ENCODE assay signal across 1 cellular context in the genomic region with DNA sequence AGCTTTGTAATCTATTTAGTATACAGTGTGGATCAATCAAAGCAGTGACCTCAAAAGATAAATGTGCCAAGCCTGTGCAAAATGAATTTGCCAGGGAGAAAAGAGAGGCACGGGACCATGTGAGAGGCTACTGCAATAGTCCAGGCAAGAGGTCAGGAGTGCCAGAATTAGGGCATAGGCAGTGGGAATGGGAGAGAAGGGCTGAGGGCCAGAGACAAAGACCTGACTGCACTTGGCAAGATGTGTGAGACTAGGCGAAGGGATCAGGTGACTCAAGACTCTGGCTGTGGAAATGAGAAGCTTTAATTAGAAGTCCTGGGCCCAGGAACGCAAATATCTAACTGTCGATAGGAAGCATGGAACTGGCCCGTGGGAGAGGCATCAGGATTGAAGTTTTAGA.
TF ChIP-seq lines count a peak whose summit lies in the region.

No MANE protein-coding gene starts in this region.

TF ChIP-seq in H1, 55 proteins besides CTCF, POLR2A, EP300 and RAD21 (continued from another document):
- TF ChIP-seq, protein P1, sequence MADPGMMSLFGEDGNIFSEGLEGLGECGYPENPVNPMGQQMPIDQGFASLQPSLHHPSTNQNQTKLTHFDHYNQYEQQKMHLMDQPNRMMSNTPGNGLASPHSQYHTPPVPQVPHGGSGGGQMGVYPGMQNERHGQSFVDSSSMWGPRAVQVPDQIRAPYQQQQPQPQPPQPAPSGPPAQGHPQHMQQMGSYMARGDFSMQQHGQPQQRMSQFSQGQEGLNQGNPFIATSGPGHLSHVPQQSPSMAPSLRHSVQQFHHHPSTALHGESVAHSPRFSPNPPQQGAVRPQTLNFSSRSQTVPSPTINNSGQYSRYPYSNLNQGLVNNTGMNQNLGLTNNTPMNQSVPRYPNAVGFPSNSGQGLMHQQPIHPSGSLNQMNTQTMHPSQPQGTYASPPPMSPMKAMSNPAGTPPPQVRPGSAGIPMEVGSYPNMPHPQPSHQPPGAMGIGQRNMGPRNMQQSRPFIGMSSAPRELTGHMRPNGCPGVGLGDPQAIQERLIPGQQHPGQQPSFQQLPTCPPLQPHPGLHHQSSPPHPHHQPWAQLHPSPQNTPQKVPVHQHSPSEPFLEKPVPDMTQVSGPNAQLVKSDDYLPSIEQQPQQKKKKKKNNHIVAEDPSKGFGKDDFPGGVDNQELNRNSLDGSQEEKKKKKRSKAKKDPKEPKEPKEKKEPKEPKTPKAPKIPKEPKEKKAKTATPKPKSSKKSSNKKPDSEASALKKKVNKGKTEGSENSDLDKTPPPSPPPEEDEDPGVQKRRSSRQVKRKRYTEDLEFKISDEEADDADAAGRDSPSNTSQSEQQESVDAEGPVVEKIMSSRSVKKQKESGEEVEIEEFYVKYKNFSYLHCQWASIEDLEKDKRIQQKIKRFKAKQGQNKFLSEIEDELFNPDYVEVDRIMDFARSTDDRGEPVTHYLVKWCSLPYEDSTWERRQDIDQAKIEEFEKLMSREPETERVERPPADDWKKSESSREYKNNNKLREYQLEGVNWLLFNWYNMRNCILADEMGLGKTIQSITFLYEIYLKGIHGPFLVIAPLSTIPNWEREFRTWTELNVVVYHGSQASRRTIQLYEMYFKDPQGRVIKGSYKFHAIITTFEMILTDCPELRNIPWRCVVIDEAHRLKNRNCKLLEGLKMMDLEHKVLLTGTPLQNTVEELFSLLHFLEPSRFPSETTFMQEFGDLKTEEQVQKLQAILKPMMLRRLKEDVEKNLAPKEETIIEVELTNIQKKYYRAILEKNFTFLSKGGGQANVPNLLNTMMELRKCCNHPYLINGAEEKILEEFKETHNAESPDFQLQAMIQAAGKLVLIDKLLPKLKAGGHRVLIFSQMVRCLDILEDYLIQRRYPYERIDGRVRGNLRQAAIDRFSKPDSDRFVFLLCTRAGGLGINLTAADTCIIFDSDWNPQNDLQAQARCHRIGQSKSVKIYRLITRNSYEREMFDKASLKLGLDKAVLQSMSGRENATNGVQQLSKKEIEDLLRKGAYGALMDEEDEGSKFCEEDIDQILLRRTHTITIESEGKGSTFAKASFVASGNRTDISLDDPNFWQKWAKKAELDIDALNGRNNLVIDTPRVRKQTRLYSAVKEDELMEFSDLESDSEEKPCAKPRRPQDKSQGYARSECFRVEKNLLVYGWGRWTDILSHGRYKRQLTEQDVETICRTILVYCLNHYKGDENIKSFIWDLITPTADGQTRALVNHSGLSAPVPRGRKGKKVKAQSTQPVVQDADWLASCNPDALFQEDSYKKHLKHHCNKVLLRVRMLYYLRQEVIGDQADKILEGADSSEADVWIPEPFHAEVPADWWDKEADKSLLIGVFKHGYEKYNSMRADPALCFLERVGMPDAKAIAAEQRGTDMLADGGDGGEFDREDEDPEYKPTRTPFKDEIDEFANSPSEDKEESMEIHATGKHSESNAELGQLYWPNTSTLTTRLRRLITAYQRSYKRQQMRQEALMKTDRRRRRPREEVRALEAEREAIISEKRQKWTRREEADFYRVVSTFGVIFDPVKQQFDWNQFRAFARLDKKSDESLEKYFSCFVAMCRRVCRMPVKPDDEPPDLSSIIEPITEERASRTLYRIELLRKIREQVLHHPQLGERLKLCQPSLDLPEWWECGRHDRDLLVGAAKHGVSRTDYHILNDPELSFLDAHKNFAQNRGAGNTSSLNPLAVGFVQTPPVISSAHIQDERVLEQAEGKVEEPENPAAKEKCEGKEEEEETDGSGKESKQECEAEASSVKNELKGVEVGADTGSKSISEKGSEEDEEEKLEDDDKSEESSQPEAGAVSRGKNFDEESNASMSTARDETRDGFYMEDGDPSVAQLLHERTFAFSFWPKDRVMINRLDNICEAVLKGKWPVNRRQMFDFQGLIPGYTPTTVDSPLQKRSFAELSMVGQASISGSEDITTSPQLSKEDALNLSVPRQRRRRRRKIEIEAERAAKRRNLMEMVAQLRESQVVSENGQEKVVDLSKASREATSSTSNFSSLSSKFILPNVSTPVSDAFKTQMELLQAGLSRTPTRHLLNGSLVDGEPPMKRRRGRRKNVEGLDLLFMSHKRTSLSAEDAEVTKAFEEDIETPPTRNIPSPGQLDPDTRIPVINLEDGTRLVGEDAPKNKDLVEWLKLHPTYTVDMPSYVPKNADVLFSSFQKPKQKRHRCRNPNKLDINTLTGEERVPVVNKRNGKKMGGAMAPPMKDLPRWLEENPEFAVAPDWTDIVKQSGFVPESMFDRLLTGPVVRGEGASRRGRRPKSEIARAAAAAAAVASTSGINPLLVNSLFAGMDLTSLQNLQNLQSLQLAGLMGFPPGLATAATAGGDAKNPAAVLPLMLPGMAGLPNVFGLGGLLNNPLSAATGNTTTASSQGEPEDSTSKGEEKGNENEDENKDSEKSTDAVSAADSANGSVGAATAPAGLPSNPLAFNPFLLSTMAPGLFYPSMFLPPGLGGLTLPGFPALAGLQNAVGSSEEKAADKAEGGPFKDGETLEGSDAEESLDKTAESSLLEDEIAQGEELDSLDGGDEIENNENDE (IDR thresholded peaks at IDR 0.05; ENCODE audit: insufficient replicate concordance, low read length) = no peak
- TF ChIP-seq, protein P2, sequence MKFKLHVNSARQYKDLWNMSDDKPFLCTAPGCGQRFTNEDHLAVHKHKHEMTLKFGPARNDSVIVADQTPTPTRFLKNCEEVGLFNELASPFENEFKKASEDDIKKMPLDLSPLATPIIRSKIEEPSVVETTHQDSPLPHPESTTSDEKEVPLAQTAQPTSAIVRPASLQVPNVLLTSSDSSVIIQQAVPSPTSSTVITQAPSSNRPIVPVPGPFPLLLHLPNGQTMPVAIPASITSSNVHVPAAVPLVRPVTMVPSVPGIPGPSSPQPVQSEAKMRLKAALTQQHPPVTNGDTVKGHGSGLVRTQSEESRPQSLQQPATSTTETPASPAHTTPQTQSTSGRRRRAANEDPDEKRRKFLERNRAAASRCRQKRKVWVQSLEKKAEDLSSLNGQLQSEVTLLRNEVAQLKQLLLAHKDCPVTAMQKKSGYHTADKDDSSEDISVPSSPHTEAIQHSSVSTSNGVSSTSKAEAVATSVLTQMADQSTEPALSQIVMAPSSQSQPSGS (IDR thresholded peaks at IDR 0.05; ENCODE audit: low read length) = no peak
- TF ChIP-seq SP1 (IDR thresholded peaks at IDR 0.05; ENCODE audit: low read depth, low read length) = no peak
- TF ChIP-seq SIX5 (IDR thresholded peaks at IDR 0.05; ENCODE audit: low read depth, low read length) = no peak
- no peak for TF ChIP-seq FOSL1 (IDR thresholded peaks at IDR 0.05; ENCODE audit: insufficient read depth, low read depth, low read length)
- TF ChIP-seq KDM4A (IDR thresholded peaks at IDR 0.05; ENCODE audit: low read depth, low read length, severe bottlenecking) = no peak
- TF ChIP-seq CBX8 (IDR thresholded peaks at IDR 0.05; ENCODE audit: borderline replicate concordance, low read depth, low read length) = no peak
- no peak for TF ChIP-seq TCF12 (IDR thresholded peaks at IDR 0.05; ENCODE audit: low read depth, low read length)
- no peak for TF ChIP-seq NANOG (IDR thresholded peaks at IDR 0.05; ENCODE audit: insufficient read depth, low read depth, low read length, poor library complexity, severe bottlenecking)
- TF ChIP-seq, protein P3, sequence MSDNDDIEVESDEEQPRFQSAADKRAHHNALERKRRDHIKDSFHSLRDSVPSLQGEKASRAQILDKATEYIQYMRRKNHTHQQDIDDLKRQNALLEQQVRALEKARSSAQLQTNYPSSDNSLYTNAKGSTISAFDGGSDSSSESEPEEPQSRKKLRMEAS (IDR thresholded peaks at IDR 0.05) = no peak
